Comparison of ENCODE assay signal across 12 cellular contexts in the genomic region with DNA sequence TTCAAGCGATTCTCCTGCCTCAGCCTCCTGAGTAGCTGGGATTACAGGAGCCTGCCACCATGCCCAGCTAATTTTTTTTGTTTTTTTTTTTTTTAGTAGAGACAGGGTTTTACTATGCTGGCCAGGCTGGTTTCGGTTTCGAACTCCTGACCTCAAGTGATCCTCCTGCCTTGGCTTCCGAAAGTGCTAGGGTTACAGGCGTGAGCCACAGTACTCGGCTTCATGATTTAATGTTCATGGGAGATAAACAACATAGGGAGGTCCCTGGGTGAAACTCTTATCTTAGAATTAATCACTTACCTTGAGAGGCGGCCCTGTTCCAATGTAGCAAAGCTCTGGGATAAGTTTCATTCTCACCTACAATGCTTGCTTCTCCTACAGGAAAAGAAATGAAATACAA. TPM values are rescaled to one million over a fixed set of nuclear protein-coding genes. Genes with fewer than 3 reads are reported as not detected.
A peak's percentile ranks its signal among the peaks of the same experiment; 100 is the strongest.
DNase-seq lines count a peak whose midpoint lies in the region; ATAC-seq lines count a peak whose summit lies in the region.
"Had no signal": no experiment of that assay in that cellular context is flagged by ENCODE, and none has a peak within 500 bp of the region (broad histone marks: within the 10 kb centered on the region; RNA-seq: fewer than 3 reads in every experiment).

No MANE protein-coding gene starts in this region.

- DNase-seq in left lobe of liver (ENCODE audit: low spot score) (no peak), NCI-H526 (lab: John Stamatoyannopoulos, UW) (no peak), SKM-1 treated with dmso at 0.1 percent for 144 hours (lab: John Stamatoyannopoulos, UW; ENCODE audit: unreplicated experiment) (no peak)
- DNase-seq in activated T-helper 1 cell treated with anti-CD3 and anti-CD28 coated beads, Interleukin-12 subunit alpha, Interleukin-12 subunit beta, Interleukin-2, Interleukin-4 antibody, amounts not matched to agents 30 ng/mL and 10 ng/mL and 1 ng/mL, durations not matched to agents 14 hours and 24 hours and 36 hours (ENCODE audit: low spot score) = no peak
- DNase-seq: amniotic stem cell, NCI-H2029 treated with DMSO at 0.1 percent for 48 hours had no signal

- no peaks in the 10 kb centered on the region for H3K9me3 Mint-ChIP-seq in activated T-helper 1 cell treated with anti-CD3 and anti-CD28 coated beads, Interleukin-12 subunit alpha, Interleukin-12 subunit beta, Interleukin-2, Interleukin-4 antibody, amounts not matched to agents 30 ng/mL and 10 ng/mL and 1 ng/mL, durations not matched to agents 14 hours and 24 hours and 36 hours
- H3K9me3 Mint-ChIP-seq: neural crest cell had no signal

- H3K36me3 Mint-ChIP-seq in activated T-helper 1 cell treated with anti-CD3 and anti-CD28 coated beads, Interleukin-12 subunit alpha, Interleukin-12 subunit beta, Interleukin-2, Interleukin-4 antibody, amounts not matched to agents 30 ng/mL and 10 ng/mL and 1 ng/mL, durations not matched to agents 14 hours and 24 hours and 36 hours (ENCODE audit: low read depth) = peaks cover 49% of the 10 kb centered on the region

- no peak overlapping the region for H3K27ac Mint-ChIP-seq in activated T-helper 1 cell treated with anti-CD3 and anti-CD28 coated beads, Interleukin-12 subunit alpha, Interleukin-12 subunit beta, Interleukin-2, Interleukin-4 antibody, amounts not matched to agents 30 ng/mL and 10 ng/mL and 1 ng/mL, durations not matched to agents 14 hours and 24 hours and 36 hours

- peaks cover 6% of the 10 kb centered on the region for H3K4me1 Mint-ChIP-seq in activated T-helper 1 cell treated with anti-CD3 and anti-CD28 coated beads, Interleukin-12 subunit alpha, Interleukin-12 subunit beta, Interleukin-2, Interleukin-4 antibody, amounts not matched to agents 30 ng/mL and 10 ng/mL and 1 ng/mL, durations not matched to agents 14 hours and 24 hours and 36 hours (ENCODE audit: low read depth)

- ATAC-seq in GM19023 (IDR thresholded peaks at IDR 0.05; ENCODE audit: unreplicated experiment) (peak; percentile 98), GM21786 (IDR thresholded peaks at IDR 0.05; ENCODE audit: unreplicated experiment) (peak; percentile 87), HG03354 (IDR thresholded peaks at IDR 0.05; ENCODE audit: poor library complexity, severe bottlenecking, unreplicated experiment) (peak; percentile 96), left lobe of liver (peak; percentile 53), HG03571 (IDR thresholded peaks at IDR 0.05; ENCODE audit: unreplicated experiment) (no peak)
- ATAC-seq: Right ventricle myocardium inferior had no signal

- no peak overlapping the region for H3K4me3 Mint-ChIP-seq in activated T-helper 1 cell treated with anti-CD3 and anti-CD28 coated beads, Interleukin-12 subunit alpha, Interleukin-12 subunit beta, Interleukin-2, Interleukin-4 antibody, amounts not matched to agents 30 ng/mL and 10 ng/mL and 1 ng/mL, durations not matched to agents 14 hours and 24 hours and 36 hours
- H3K4me3 Mint-ChIP-seq: neural crest cell had no signal

- intact Hi-C loops in activated T-helper 1 cell treated with anti-CD3 and anti-CD28 coated beads, Interleukin-12 subunit alpha, Interleukin-12 subunit beta, Interleukin-2, Interleukin-4 antibody, amounts not matched to agents 30 ng/mL and 10 ng/mL and 1 ng/mL, durations not matched to agents 14 hours and 24 hours and 36 hours (cut with micrococcal nuclease) = no loop called here

- no peaks in the 10 kb centered on the region for H3K27me3 Mint-ChIP-seq in activated T-helper 1 cell treated with anti-CD3 and anti-CD28 coated beads, Interleukin-12 subunit alpha, Interleukin-12 subunit beta, Interleukin-2, Interleukin-4 antibody, amounts not matched to agents 30 ng/mL and 10 ng/mL and 1 ng/mL, durations not matched to agents 14 hours and 24 hours and 36 hours (ENCODE audit: insufficient read depth)

RNA-seq across cellular contexts. Expression of a gene that starts 48.3 kb away (rescaled TPM):
- 128 TPM for total RNA-seq in left lobe of liver
- 55.9 and 56.1 TPM in 2 replicates for total RNA-seq in activated T-helper 1 cell treated with anti-CD3 and anti-CD28 coated beads, Interleukin-12 subunit alpha, Interleukin-12 subunit beta, Interleukin-2, Interleukin-4 antibody, amounts not matched to agents 30 ng/mL and 10 ng/mL and 1 ng/mL, durations not matched to agents 14 hours and 24 hours and 36 hours
